Comparison of ENCODE assay signal across 19 cellular contexts in the genomic region with DNA sequence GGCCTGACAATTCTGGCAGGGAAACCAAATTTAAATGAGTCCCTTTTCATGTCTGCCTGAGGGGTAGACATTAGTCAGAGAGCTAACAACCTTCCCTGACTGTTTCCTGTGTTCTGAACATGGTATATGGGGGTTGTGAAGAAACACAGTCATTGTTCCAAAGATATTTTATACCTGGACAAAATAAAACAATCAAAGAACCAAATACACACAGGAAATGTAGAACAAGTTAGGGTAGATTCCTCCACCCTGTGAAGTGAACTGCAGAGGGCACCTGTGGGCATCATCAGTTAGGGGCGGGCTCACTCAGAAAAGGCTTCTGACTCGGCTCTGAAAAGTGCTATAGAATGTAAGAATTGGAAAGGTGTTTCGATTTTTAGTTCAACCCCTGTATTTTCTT.
DNase-seq lines count a peak whose midpoint lies in the region; ATAC-seq, FAIRE-seq and TF ChIP-seq lines count a peak whose summit lies in the region.
"Had no signal": no experiment of that assay in that cellular context is flagged by ENCODE, and none has a peak within 500 bp of the region (broad histone marks: within the 10 kb centered on the region; RNA-seq: fewer than 3 reads in every experiment).

No MANE protein-coding gene starts in this region.

- no peak overlapping the region for H2BK15ac ChIP-seq in H9 (ENCODE audit: low read depth, low read length)

- no peak overlapping the region for H3K18ac ChIP-seq in H9 (ENCODE audit: insufficient read length, low read depth, low read length)

- H3K4ac ChIP-seq in H9 (ENCODE audit: low read depth, low read length), result no peak overlapping the region

- H3K36me3 Mint-ChIP-seq in H9 (ENCODE audit: insufficient read depth in 1 of 3, low read depth in 3 of 3), result peaks cover 0 to 4% (median 2%) of the 10 kb centered on the region in 3 experiments; a peak in 3 of 7 replicates
- H3K36me3 Mint-ChIP-seq: CD4-positive, alpha-beta memory T cell had no signal

- no peak for TF ChIP-seq EP300 in GM12878 (IDR thresholded peaks at IDR 0.05; ENCODE audit: borderline replicate concordance in 1 of 2, control insufficient read depth in 1 of 2, low read depth in 2 of 2, low read length in 2 of 2)

- no peak overlapping the region for H3K14ac ChIP-seq in H9 (ENCODE audit: insufficient read depth, low read length)

- H3K9ac ChIP-seq in H9 (ENCODE audit: extremely low read depth, insufficient read length, low read length) (no peak overlapping the region), GM12878 (ENCODE audit: control insufficient read depth, insufficient read depth, low read length) (no peak overlapping the region)
- H3K9ac ChIP-seq: KMS-11 had no signal

- H3K27ac ChIP-seq in H9 (ENCODE audit: insufficient read length, low read depth, low read length) (no peak overlapping the region), GM12878 (ENCODE audit: control insufficient read depth, insufficient read depth) (no peak overlapping the region), caudate nucleus (ENCODE audit: low read depth, low read length) (no peak overlapping the region)
- H3K27ac ChIP-seq: KMS-11, RWPE1 had no signal

- H3K9me3 ChIP-seq in H9 (ENCODE audit: control insufficient read depth, low read depth, low read length) (no peaks in the 10 kb centered on the region), GM12878 (replicated peaks; ENCODE audit: control insufficient read depth, insufficient read depth, low read length) (no peaks in the 10 kb centered on the region; the same call in 2 of the 3 replicates)

- H3T11ph ChIP-seq in H9 (ENCODE audit: low read length), result no peak overlapping the region

- H3K27ac Mint-ChIP-seq in H9, result no peak overlapping the region
- H3K27ac Mint-ChIP-seq: CD4-positive, alpha-beta memory T cell had no signal

- no peak overlapping the region for H3K4me2 ChIP-seq in H9 (ENCODE audit: insufficient read depth, insufficient read length, low read length)
- H3K4me2 ChIP-seq in GM12878 (ENCODE audit: control insufficient read depth, insufficient read depth), result no peak overlapping the region
- H3K4me2 ChIP-seq: KMS-11 had no signal

- FAIRE-seq in GM12878 (lab: Jason Lieb, UNC), result no peak
- FAIRE-seq: HepG2 had no signal

- H3K79me2 ChIP-seq in H9 (ENCODE audit: insufficient read depth, low read length) (no peaks in the 10 kb centered on the region), GM12878 (ENCODE audit: control insufficient read depth, insufficient read depth, low read length) (no peaks in the 10 kb centered on the region)

- H4K20me1 ChIP-seq in H9 (ENCODE audit: control insufficient read depth, insufficient read depth, insufficient read length) (no peaks in the 10 kb centered on the region), GM12878 (ENCODE audit: control insufficient read depth, insufficient read depth) (no peaks in the 10 kb centered on the region)

- no peak overlapping the region for H2BK20ac ChIP-seq in H9 (ENCODE audit: low read depth, low read length, poor library complexity, severe bottlenecking)

- H3K4me1 ChIP-seq in H9 (ENCODE audit: insufficient read depth, low read length), result no peaks in the 10 kb centered on the region; the same call in 1 of the 2 replicates
- no peaks in the 10 kb centered on the region for H3K4me1 ChIP-seq in GM12878 (ENCODE audit: control insufficient read depth, insufficient read depth, low read length)

- intact Hi-C loops in GM12878 (cut with micrococcal nuclease; ENCODE audit: unreplicated experiment), result no loop called here

- CTCF ChIA-PET in GM12878 (lab: Yijun Ruan, JAX), result no interaction called here

- H2BK5ac ChIP-seq in H9 (ENCODE audit: insufficient read length, low read length), result no peak overlapping the region

- H4K5ac ChIP-seq in H9 (ENCODE audit: insufficient read length, low read depth, low read length), result no peak overlapping the region

- no peak for ATAC-seq in GM12878
- ATAC-seq: HepG2 had no signal

- no peak overlapping the region for H2BK120ac ChIP-seq in H9 (ENCODE audit: low read depth, low read length, poor library complexity, severe bottlenecking)

- H2AK5ac ChIP-seq in H9 (ENCODE audit: insufficient read length, low read length), result no peak overlapping the region

- no CpG with 5 or more reads among the region's 3 CpGs for WGBS in H9 (ENCODE audit: extremely low coverage, insufficient read length, low lambda C conversion rate)
- WGBS in GM12878 (ENCODE audit: insufficient coverage, insufficient replicate concordance, low lambda C conversion rate, missing lambda C conversion rate), result 40% methylated on average over 3 of the region's 3 CpGs

- H3K56ac ChIP-seq in H9 (ENCODE audit: insufficient read length, low read depth, low read length), result no peak overlapping the region

- SMC1A ChIA-PET in GM12878 (lab: Charles Lee; ENCODE audit: uncharacterized antibody, unreplicated experiment), result no interaction called here

- peaks cover 3 to 4% of the 10 kb centered on the region in 2 experiments; a peak in 2 of 5 replicates for H3K9me3 Mint-ChIP-seq in H9

- no peak for TF ChIP-seq POLR2A in GM12878 (IDR thresholded peaks at IDR 0.05; ENCODE audit: low read depth, low read length)

- H3K79me1 ChIP-seq in H9 (ENCODE audit: insufficient read depth, low read depth, low read length, poor library complexity, severe bottlenecking), result no peaks in the 10 kb centered on the region

- H3K27me3 Mint-ChIP-seq in H9 (ENCODE audit: low read depth), result peaks cover 34% of the 10 kb centered on the region
- H3K27me3 Mint-ChIP-seq: CD4-positive, alpha-beta memory T cell had no signal

- no peak overlapping the region for H3K23ac ChIP-seq in H9 (ENCODE audit: insufficient read length, low read depth, low read length)

- no peak overlapping the region for H3K4me3 ChIP-seq in GM12878

- H3K4me1 Mint-ChIP-seq in H9, result peaks cover 19 to 20% of the 10 kb centered on the region in 2 experiments
- H3K4me1 Mint-ChIP-seq: CD4-positive, alpha-beta memory T cell had no signal

- 0 out of 3 replicates have a peak, but pooled peaks have one; percentile 15 for TF ChIP-seq CTCF in H9 (conservative IDR thresholded peaks at IDR 0.05)
- TF ChIP-seq CTCF in GM12878 (IDR thresholded peaks at IDR 0.05 in 2 of 3, conservative IDR thresholded peaks at IDR 0.05 in 1 of 3; ENCODE audit: control insufficient read depth in 2 of 3, extremely low read depth in 1 of 3, insufficient read depth in 1 of 3, low read depth in 3 of 3, low read length in 3 of 3), result 0 out of 6 replicates have a peak, but pooled peaks of 1 of the 3 experiments have one; percentile 4

- in situ Hi-C loops in GM12878 (cut with MboI), result no loop called here

- no peak overlapping the region for H4K91ac ChIP-seq in H9 (ENCODE audit: insufficient read length, low read depth, low read length)

- no TSS peak for BruUV-seq in GM12878 (replicated peaks; lab: Mats Ljungman, UMichigan)

- H3K4me3 Mint-ChIP-seq in H9, result no peak overlapping the region
- H3K4me3 Mint-ChIP-seq: CD4-positive, alpha-beta memory T cell had no signal

- POLR2A ChIA-PET in GM12878 (lab: Charles Lee), result no interaction called here

- H2AFZ ChIP-seq in H9 (ENCODE audit: low read length) (no peak overlapping the region), GM12878 (ENCODE audit: control insufficient read depth, low read depth, low read length) (no peak overlapping the region)

- RAD21 ChIA-PET in GM12878 (lab: Charles Lee; ENCODE audit: unreplicated experiment), result no interaction called here

- H4K8ac ChIP-seq in H9 (replicated peaks; ENCODE audit: insufficient read length, low read depth, low read length), result no peak overlapping the region

- H3K27me3 ChIP-seq in H9 (ENCODE audit: insufficient read depth, low read length), result no peaks in the 10 kb centered on the region
- H3K27me3 ChIP-seq in GM12878 (replicated peaks in 1 of 2; ENCODE audit: control insufficient read depth in 2 of 2, insufficient read depth in 2 of 2, low read length in 1 of 2), result no peaks in the 10 kb centered on the region

- H3K23me2 ChIP-seq in H9 (ENCODE audit: insufficient read length, low read depth, low read length, poor library complexity, severe bottlenecking), result no peaks in the 10 kb centered on the region

- DNase-seq in H9, result no peak
- peak; percentile 64 for DNase-seq in NCI-H69 (lab: John Stamatoyannopoulos, UW)
- no peak for DNase-seq in GM12878 (ENCODE audit: low read depth, low spot score)
- peak; percentile 13 for DNase-seq in kidney tubule cell (ENCODE audit: low spot score)
- DNase-seq in C1 segment of cervical spinal cord (lab: John Stamatoyannopoulos, UW), result no peak
- DNase-seq in caudate nucleus (lab: John Stamatoyannopoulos, UW), result no peak
- DNase-seq in cortex of kidney (lab: John Stamatoyannopoulos, UW), result no peak
- DNase-seq: ACHN; AML-193; CD4-positive, alpha-beta memory T cell; GOT3; MM.1S; NCI-H1092 treated with DMSO at 0.1 percent for 48 hours; NCI-H345; NCI-H526; OCI-M1 had no signal

- no peak overlapping the region for H2BK12ac ChIP-seq in H9 (ENCODE audit: insufficient read length, low read depth, low read length)

- TF ChIP-seq RAD21 in GM12878 (IDR thresholded peaks at IDR 0.05; ENCODE audit: insufficient read depth, low read depth, low read length), result no peak

- H3K36me3 ChIP-seq in GM12878 (ENCODE audit: control insufficient read depth in 2 of 2, insufficient read depth in 2 of 2, low read length in 1 of 2), result no peaks in the 10 kb centered on the region

TF ChIP-seq in GM12878, 131 proteins besides CTCF, POLR2A, EP300 and RAD21:
- no peak for TF ChIP-seq PML (IDR thresholded peaks at IDR 0.05; ENCODE audit: low read length)
- TF ChIP-seq BRCA1 (IDR thresholded peaks at IDR 0.05; ENCODE audit: low read depth, low read length), result no peak
- TF ChIP-seq ZNF207 (IDR thresholded peaks at IDR 0.05; ENCODE audit: borderline replicate concordance), result no peak
- TF ChIP-seq SMC3 (IDR thresholded peaks at IDR 0.05; ENCODE audit: borderline replicate concordance, low read length), result peak; percentile 5; the same call in 1 of the 2 replicates
- TF ChIP-seq WRNIP1 (IDR thresholded peaks at IDR 0.05; ENCODE audit: borderline replicate concordance, low read depth, low read length), result no peak
TF ChIP-seq in GM12878: peak in this region for 1.

Comparison
In these comparisons a context has a peak if more than half of its experiments do, and no peak if none do; other contexts are left out.
1. DNase-seq: peak in NCI-H69 (single experiment) and kidney tubule cell (single experiment); none in H9 (single experiment), GM12878 (single experiment), C1 segment of cervical spinal cord (0 of 14), caudate nucleus (0 of 61) and cortex of kidney (single experiment).